In the genomic region with DNA sequence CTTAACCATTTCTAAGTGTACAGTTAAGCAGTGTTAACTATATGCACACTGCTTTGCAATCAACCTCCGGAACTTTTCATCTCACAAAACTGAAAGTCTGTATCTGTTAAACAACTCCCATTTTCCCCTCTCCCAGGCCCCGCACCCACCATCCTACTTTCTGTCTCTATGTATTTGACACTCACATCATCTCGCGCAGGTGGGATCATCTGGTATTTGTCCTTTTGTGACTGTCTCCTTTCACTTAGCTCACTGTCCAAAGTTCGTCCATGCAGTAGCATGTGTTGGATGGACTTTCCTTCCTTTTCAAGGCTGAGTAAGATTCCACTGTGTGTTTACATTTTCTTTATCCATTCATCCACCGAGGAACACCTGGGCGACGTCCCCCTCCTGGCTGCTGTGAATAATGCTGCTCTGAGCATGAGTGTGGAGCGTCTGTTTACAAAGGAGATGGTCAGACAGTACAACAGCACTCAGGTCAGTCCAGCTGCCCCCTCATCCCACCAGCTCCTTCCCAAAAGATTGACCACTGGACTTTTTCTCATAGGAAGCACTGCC, we compare ENCODE assay signal across 17 cellular contexts. TPM values are rescaled to one million over a fixed set of nuclear protein-coding genes. Genes with fewer than 3 reads are reported as not detected.
A peak's percentile ranks its signal among the peaks of the same experiment; 100 is the strongest.
DNase-seq lines count a peak whose midpoint lies in the region; ATAC-seq and TF ChIP-seq lines count a peak whose summit lies in the region.
"Had no signal": no experiment of that assay in that cellular context is flagged by ENCODE, and none has a peak within 500 bp of the region (broad histone marks: within the 10 kb centered on the region; RNA-seq: fewer than 3 reads in every experiment).

No MANE protein-coding gene starts in this region.

- no peaks in the 10 kb centered on the region for H3K27me3 Mint-ChIP-seq in activated CD4-positive, alpha-beta T cell treated with anti-CD3 and anti-CD28 coated beads, Interleukin-2, amount 10 ng/mL, durations not matched to agents 7 days and 5 days
- H3K27me3 Mint-ChIP-seq in T-helper 17 cell (no peaks in the 10 kb centered on the region), type B pancreatic cell (peaks cover 7% of the 10 kb centered on the region)

- DNase-seq in activated CD4-positive, alpha-beta T cell treated with anti-CD3 and anti-CD28 coated beads, Interleukin-2, amount 10 ng/mL, durations not matched to agents 7 days and 5 days: no peak
- no peak for DNase-seq in activated CD4-positive, alpha-beta T cell treated with anti-CD3 and anti-CD28 coated beads, Interleukin-2, amount 50 U/mL, for 1 hour
- DNase-seq in T-helper 17 cell (no peak), mesenteric fat pad (ENCODE audit: low spot score) (peak; percentile 28), type B pancreatic cell (ENCODE audit: extremely low spot score, unreplicated experiment) (no peak), NCI-H187 (lab: John Stamatoyannopoulos, UW) (no peak)
- no peak for DNase-seq in stimulated activated CD4-positive, alpha-beta T cell treated with anti-CD3 and anti-CD28 coated beads, Interleukin-2, amount 100 ng/mL, for 24 hours
- DNase-seq: 8988T, DMS 273 treated with DMSO at 0.1 percent for 48 hours, HCEC 1CT, MG63, NCI-H1105, NCI-H187 treated with DMSO at 0.1 percent for 48 hours, NCI-H2171 treated with DMSO at 0.1 percent for 48 hours, NCI-H510A had no signal

- H3K9me3 Mint-ChIP-seq in activated CD4-positive, alpha-beta T cell treated with anti-CD3 and anti-CD28 coated beads, Interleukin-2, amount 10 ng/mL, durations not matched to agents 7 days and 5 days: no peaks in the 10 kb centered on the region
- H3K9me3 Mint-ChIP-seq in type B pancreatic cell: no peaks in the 10 kb centered on the region

- peak; percentile 35 for TF ChIP-seq CTCF in type B pancreatic cell (conservative IDR thresholded peaks at IDR 0.05)

- CTCF ChIA-PET in activated CD4-positive, alpha-beta T cell treated with anti-CD3 and anti-CD28 coated beads, Interleukin-2, amount 10 ng/mL, durations not matched to agents 7 days and 5 days (lab: Charles Lee): interaction anchor here (0.6 kb wide), 1 partner anchor 52 kb away, joined by 3 read pairs; no protein-coding TSS in a partner anchor

- no peaks in the 10 kb centered on the region for H3K4me1 Mint-ChIP-seq in activated CD4-positive, alpha-beta T cell treated with anti-CD3 and anti-CD28 coated beads, Interleukin-2, amount 10 ng/mL, durations not matched to agents 7 days and 5 days
- H3K4me1 Mint-ChIP-seq in T-helper 17 cell (peaks cover 2% of the 10 kb centered on the region), type B pancreatic cell (ENCODE audit: unreplicated experiment) (peaks cover 33% of the 10 kb centered on the region)

- H3K9me3 ChIP-seq in T-helper 17 cell (ENCODE audit: control insufficient read depth, low read length, poor library complexity, severe bottlenecking): no peaks in the 10 kb centered on the region
- H3K9me3 ChIP-seq: BLaER1 treated with 17β-estradiol and CSF1 and Interleukin-3, amounts not matched to agents 10 nM and 100 nM; MG63 had no signal

- no peak overlapping the region for H3K4me3 Mint-ChIP-seq in activated CD4-positive, alpha-beta T cell treated with anti-CD3 and anti-CD28 coated beads, Interleukin-2, amount 10 ng/mL, durations not matched to agents 7 days and 5 days
- no peak overlapping the region for H3K4me3 Mint-ChIP-seq in T-helper 17 cell
- H3K4me3 Mint-ChIP-seq in type B pancreatic cell: no peak overlapping the region

- peaks cover 3% of the 10 kb centered on the region for H3K36me3 Mint-ChIP-seq in activated CD4-positive, alpha-beta T cell treated with anti-CD3 and anti-CD28 coated beads, Interleukin-2, amount 10 ng/mL, durations not matched to agents 7 days and 5 days (ENCODE audit: low read depth)
- peaks cover 14% of the 10 kb centered on the region for H3K36me3 Mint-ChIP-seq in T-helper 17 cell (ENCODE audit: low read depth)
- peaks cover 16% of the 10 kb centered on the region for H3K36me3 Mint-ChIP-seq in type B pancreatic cell

- POLR2A ChIA-PET in activated CD4-positive, alpha-beta T cell treated with anti-CD3 and anti-CD28 coated beads, Interleukin-2, amount 10 ng/mL, durations not matched to agents 7 days and 5 days (lab: Charles Lee): no interaction called here

- peak overlapping the region; percentile 37 for H3K27ac Mint-ChIP-seq in activated CD4-positive, alpha-beta T cell treated with anti-CD3 and anti-CD28 coated beads, Interleukin-2, amount 10 ng/mL, durations not matched to agents 7 days and 5 days
- H3K27ac Mint-ChIP-seq in T-helper 17 cell (peak overlapping the region; percentile 61), type B pancreatic cell (peak overlapping the region; percentile 3)

- no peak for ATAC-seq in T-helper 17 cell
- ATAC-seq in HG02763 (IDR thresholded peaks at IDR 0.05; ENCODE audit: unreplicated experiment): no peak

RNA-seq across cellular contexts. Expression of a gene that starts 39.8 kb away (rescaled TPM):
- 10 to 100 TPM; 60.0 to 65.9 TPM for total RNA-seq in activated CD4-positive, alpha-beta T cell treated with anti-CD3 and anti-CD28 coated beads, Interleukin-2, amount 10 ng/mL, durations not matched to agents 7 days and 5 days
- total RNA-seq in T-helper 17 cell (10 to 100 TPM; 50.4 to 55.5 TPM), mesenteric fat pad (107 TPM), type B pancreatic cell (ENCODE audit: low replicate concordance) (58.7 and 80.3 TPM in 2 replicates)

Comparison
In these comparisons a context has a peak if more than half of its experiments do, and no peak if none do; other contexts are left out.
1. H3K27ac Mint-ChIP-seq: peak in every context shown above with its lines; median percentile 61 in T-helper 17 cell; 37 in activated CD4-positive, alpha-beta T cell treated with anti-CD3 and anti-CD28 coated beads, Interleukin-2, amount 10 ng/mL, durations not matched to agents 7 days and 5 days; 3 in type B pancreatic cell.